Comparison of ENCODE assay signal across 10 cellular contexts in the genomic region with DNA sequence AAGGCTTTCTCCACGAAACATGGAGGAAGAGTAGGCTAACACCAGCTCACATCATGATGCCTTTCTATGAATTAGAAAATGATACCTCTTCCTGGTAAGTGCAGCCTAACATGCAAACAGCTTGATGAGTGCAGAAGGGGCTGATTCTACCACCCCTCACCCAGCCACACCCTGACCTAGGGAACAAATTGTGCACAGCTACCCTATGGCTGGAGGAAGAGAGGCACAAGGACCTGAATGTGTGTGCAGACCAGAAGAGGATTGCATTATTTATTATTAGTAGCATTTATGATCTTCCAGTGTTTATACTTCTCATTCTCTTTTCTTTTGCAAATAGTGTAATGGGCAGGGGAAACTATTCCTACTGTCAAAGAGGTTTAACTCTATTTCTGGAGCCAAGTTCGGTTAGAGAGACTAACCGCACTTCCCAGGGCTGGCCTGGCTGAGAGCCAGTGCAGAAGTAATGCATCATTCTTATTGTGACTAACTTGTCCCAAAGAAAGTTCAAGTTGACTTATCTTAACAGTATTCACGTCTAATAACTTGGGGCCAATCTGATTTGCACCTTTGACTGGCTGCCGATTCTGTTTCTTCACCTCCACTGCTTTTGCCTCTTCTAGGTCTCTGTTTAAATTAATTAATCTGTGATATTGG.
A peak's percentile ranks its signal among the peaks of the same experiment; 100 is the strongest.
DNase-seq lines count a peak whose midpoint lies in the region; TF ChIP-seq lines count a peak whose summit lies in the region.
"Had no signal": no experiment of that assay in that cellular context is flagged by ENCODE, and none has a peak within 500 bp of the region (broad histone marks: within the 10 kb centered on the region; RNA-seq: fewer than 3 reads in every experiment).

No MANE protein-coding gene starts in this region.

- H3K36me3 Mint-ChIP-seq in activated CD4-positive, alpha-beta T cell treated with anti-CD3 and anti-CD28 coated beads, Interleukin-2, amount 10 ng/mL, durations not matched to agents 24 days and 14 days (ENCODE audit: low read depth) = no peaks in the 10 kb centered on the region
- H3K36me3 Mint-ChIP-seq: CD4-positive, CD25-positive, alpha-beta regulatory T cell had no signal

- H3K9me3 Mint-ChIP-seq in activated CD4-positive, alpha-beta T cell treated with anti-CD3 and anti-CD28 coated beads, Interleukin-2, amount 10 ng/mL, durations not matched to agents 24 days and 14 days = no peaks in the 10 kb centered on the region

- TF ChIP-seq POLR2A in thyroid gland (IDR thresholded peaks at IDR 0.05) = no peak

- no peaks in the 10 kb centered on the region for H3K27me3 Mint-ChIP-seq in activated CD4-positive, alpha-beta T cell treated with anti-CD3 and anti-CD28 coated beads, Interleukin-2, amount 10 ng/mL, durations not matched to agents 24 days and 14 days

- intact Hi-C loops in activated CD4-positive, alpha-beta T cell treated with anti-CD3 and anti-CD28 coated beads, Interleukin-2, amount 10 ng/mL, durations not matched to agents 24 days and 14 days (cut with micrococcal nuclease) = no loop called here
- intact Hi-C loops in thyroid gland (cut with DNase I) = no loop called here

- H3K9me3 ChIP-seq in thyroid gland = no peaks in the 10 kb centered on the region
- H3K9me3 ChIP-seq: pancreas had no signal

- H3K4me1 ChIP-seq in thyroid gland = no peaks in the 10 kb centered on the region
- H3K4me1 ChIP-seq: pancreas had no signal

- H3K36me3 ChIP-seq in thyroid gland = no peaks in the 10 kb centered on the region
- H3K36me3 ChIP-seq: pancreas had no signal

- H3K4me3 ChIP-seq in thyroid gland (replicated peaks in 1 of 3) = no peak overlapping the region
- H3K4me3 ChIP-seq: pancreas had no signal

- DNase-seq in activated CD4-positive, alpha-beta T cell treated with anti-CD3 and anti-CD28 coated beads for 4 hours = peak; percentile 16 to 32
- no peak for DNase-seq in activated CD4-positive, alpha-beta T cell treated with anti-CD3 and anti-CD28 coated beads, Interleukin-2, amount 10 ng/mL, durations not matched to agents 24 days and 14 days
- peak; percentile 66 to 68 for DNase-seq in activated T-cell treated with anti-CD3 and anti-CD28 coated beads, Interleukin-2, amount 50 U/mL, for 48 hours
- DNase-seq in left kidney (ENCODE audit: low read depth, low spot score) (peak; percentile 47), thyroid gland (peak; percentile 20 to 24), islet precursor cell (no peak), NCI-H510A treated with DMSO at 0.1 percent for 48 hours (lab: John Stamatoyannopoulos, UW) (no peak)
- DNase-seq in activated effector memory CD4-positive, alpha-beta T cell treated with Interleukin-2 at 50 U/mL for 16 hours = no peak
- DNase-seq: CD4-positive, CD25-positive, alpha-beta regulatory T cell had no signal

- H3K4me3 Mint-ChIP-seq in activated CD4-positive, alpha-beta T cell treated with anti-CD3 and anti-CD28 coated beads, Interleukin-2, amount 10 ng/mL, durations not matched to agents 24 days and 14 days = no peak overlapping the region
- H3K4me3 Mint-ChIP-seq: CD4-positive, CD25-positive, alpha-beta regulatory T cell had no signal

- H3K27ac Mint-ChIP-seq in activated CD4-positive, alpha-beta T cell treated with anti-CD3 and anti-CD28 coated beads, Interleukin-2, amount 10 ng/mL, durations not matched to agents 24 days and 14 days = no peak overlapping the region
- H3K27ac Mint-ChIP-seq: CD4-positive, CD25-positive, alpha-beta regulatory T cell had no signal

- H3K4me1 Mint-ChIP-seq in activated CD4-positive, alpha-beta T cell treated with anti-CD3 and anti-CD28 coated beads, Interleukin-2, amount 10 ng/mL, durations not matched to agents 24 days and 14 days = peaks cover 12% of the 10 kb centered on the region
- H3K4me1 Mint-ChIP-seq: CD4-positive, CD25-positive, alpha-beta regulatory T cell had no signal

- no peaks in the 10 kb centered on the region for H3K27me3 ChIP-seq in thyroid gland
- H3K27me3 ChIP-seq: pancreas had no signal

- no peak overlapping the region for H3K27ac ChIP-seq in thyroid gland
- H3K27ac ChIP-seq: pancreas had no signal

- 39 to 51% methylated on average over 5 of the region's 5 CpGs for WGBS in thyroid gland, 2 donors

- TF ChIP-seq CTCF in thyroid gland (IDR thresholded peaks at IDR 0.05) = no peak

Comparison
In these comparisons a context has a peak if more than half of its experiments do, and no peak if none do; other contexts are left out.
1. DNase-seq: peak in activated CD4-positive, alpha-beta T cell treated with anti-CD3 and anti-CD28 coated beads for 4 hours (2 of 2), activated T-cell treated with anti-CD3 and anti-CD28 coated beads, Interleukin-2, amount 50 U/mL, for 48 hours (2 of 2), left kidney (single experiment) and thyroid gland (2 of 2); none in activated CD4-positive, alpha-beta T cell treated with anti-CD3 and anti-CD28 coated beads, Interleukin-2, amount 10 ng/mL, durations not matched to agents 24 days and 14 days (single experiment), islet precursor cell (single experiment), activated effector memory CD4-positive, alpha-beta T cell treated with Interleukin-2 at 50 U/mL for 16 hours (single experiment) and NCI-H510A treated with DMSO at 0.1 percent for 48 hours (single experiment).